9 cellular contexts compared by ENCODE assay signal in genomic region chr10:124465003-124465776, GRCh38. TPM values are rescaled to one million over a fixed set of nuclear protein-coding genes. Genes with fewer than 3 reads are reported as not detected.
DNase-seq lines count a peak whose midpoint lies in the region; ATAC-seq and TF ChIP-seq lines count a peak whose summit lies in the region.
"Had no signal": no experiment of that assay in that cellular context is flagged by ENCODE, and none has a peak within 500 bp of the region (broad histone marks: within the 10 kb centered on the region; RNA-seq: fewer than 3 reads in every experiment).

No MANE protein-coding gene starts in this region.

- H3K36me3 Mint-ChIP-seq in type B pancreatic cell: no peaks in the 10 kb centered on the region

- ATAC-seq in GM18502 (IDR thresholded peaks at IDR 0.05; ENCODE audit: poor library complexity, unreplicated experiment) (peak; percentile 38), GM21786 (IDR thresholded peaks at IDR 0.05; ENCODE audit: unreplicated experiment) (peak; percentile 50), GM21825 (IDR thresholded peaks at IDR 0.05; ENCODE audit: unreplicated experiment) (no peak)

- TF ChIP-seq CTCF in type B pancreatic cell (conservative IDR thresholded peaks at IDR 0.05): no peak

- DNase-seq in NOMO-1 (lab: John Stamatoyannopoulos, UW; ENCODE audit: unreplicated experiment in 2 of 2) (peak; percentile 19 to 63), erythroblast (lab: John Stamatoyannopoulos, UW) (peak; percentile 49 to 50), NCI-H1092 (lab: John Stamatoyannopoulos, UW) (no peak), type B pancreatic cell (ENCODE audit: extremely low spot score, unreplicated experiment) (no peak)
- DNase-seq in stimulated activated CD4-positive, alpha-beta T cell treated with anti-CD3 and anti-CD28 coated beads, Interleukin-4, amount 100 ng/mL, for 1 hour: no peak
- DNase-seq: activated effector memory CD4-positive, alpha-beta T cell treated with Interleukin-2 at 50 U/mL for 16 hours had no signal

- H3K4me3 Mint-ChIP-seq in type B pancreatic cell: no peak overlapping the region

- no peaks in the 10 kb centered on the region for H3K9me3 Mint-ChIP-seq in type B pancreatic cell

- peaks cover 23% of the 10 kb centered on the region for H3K4me1 Mint-ChIP-seq in type B pancreatic cell (ENCODE audit: unreplicated experiment)

- TF ChIP-seq POLR2A in erythroblast (IDR thresholded peaks at IDR 0.05; ENCODE audit: low read length): no peak

- H3K27ac Mint-ChIP-seq in type B pancreatic cell: no peak overlapping the region

- no peaks in the 10 kb centered on the region for H3K27me3 Mint-ChIP-seq in type B pancreatic cell

RNA-seq across cellular contexts. Expression of gene LHPP, which starts 3.6 kb away (rescaled TPM):
- total RNA-seq in type B pancreatic cell (ENCODE audit: low replicate concordance): 12.7 and 13.6 TPM in 2 replicates

RNA-seq across cellular contexts. Expression of gene NKX1-2, which starts 15.4 kb away (rescaled TPM):
- total RNA-seq in type B pancreatic cell (ENCODE audit: low replicate concordance): 0.29 and 0.48 TPM in 2 replicates

RNA-seq across cellular contexts. Expression of gene OAT, which starts 46.5 kb away (rescaled TPM):
- 83.4 and 144 TPM in 2 replicates for total RNA-seq in type B pancreatic cell (ENCODE audit: low replicate concordance)

Comparison
In these comparisons a context has a peak if more than half of its experiments do, and no peak if none do; other contexts are left out.
1. DNase-seq: peak in NOMO-1 (2 of 2) and erythroblast (2 of 2); none in NCI-H1092 (single experiment), type B pancreatic cell (single experiment) and stimulated activated CD4-positive, alpha-beta T cell treated with anti-CD3 and anti-CD28 coated beads, Interleukin-4, amount 100 ng/mL, for 1 hour (single experiment).